In genomic region chr13:53150568-53150967, GRCh38 we compare ENCODE assay signal across 25 cellular contexts.
A peak's percentile ranks its signal among the peaks of the same experiment; 100 is the strongest.
DNase-seq lines count a peak whose midpoint lies in the region; ATAC-seq and TF ChIP-seq lines count a peak whose summit lies in the region.
"Had no signal": no experiment of that assay in that cellular context is flagged by ENCODE, and none has a peak within 500 bp of the region (broad histone marks: within the 10 kb centered on the region; RNA-seq: fewer than 3 reads in every experiment).

No MANE protein-coding gene starts in this region.

- H3K4me2 ChIP-seq in KMS-11 (no peak overlapping the region), PC-3 (ENCODE audit: low read length) (no peak overlapping the region)
- H3K4me2 ChIP-seq: BLaER1 treated with 17β-estradiol and CSF1 and Interleukin-3, amounts not matched to agents 10 nM and 100 nM had no signal

- H3K36me3 ChIP-seq in KMS-11 (ENCODE audit: insufficient read depth) (no peaks in the 10 kb centered on the region), esophagus muscularis mucosa (no peaks in the 10 kb centered on the region), PC-3 (ENCODE audit: low read depth, low read length) (no peaks in the 10 kb centered on the region)
- H3K36me3 ChIP-seq: BLaER1 treated with 17β-estradiol and CSF1 and Interleukin-3, amounts not matched to agents 10 nM and 100 nM; MG63; ovary; upper lobe of left lung had no signal

- CTCF ChIA-PET in PC-3 (lab: Charles Lee) = no interaction called here

- no peaks in the 10 kb centered on the region for H3K79me2 ChIP-seq in KMS-11 (ENCODE audit: insufficient read depth, low read depth)
- H3K79me2 ChIP-seq in PC-3 (ENCODE audit: low read length) = no peaks in the 10 kb centered on the region

- no peaks in the 10 kb centered on the region for H3K9me3 ChIP-seq in esophagus muscularis mucosa
- H3K9me3 ChIP-seq in PC-3 (ENCODE audit: low read length) = no peaks in the 10 kb centered on the region
- H3K9me3 ChIP-seq: BLaER1 treated with 17β-estradiol and CSF1 and Interleukin-3, amounts not matched to agents 10 nM and 100 nM; Caco-2; MG63; ovary; upper lobe of left lung had no signal

- TF ChIP-seq EP300 in esophagus muscularis mucosa (IDR thresholded peaks at IDR 0.05) = no peak

- no peaks in the 10 kb centered on the region for H3K9me2 ChIP-seq in PC-3 (replicated peaks; ENCODE audit: low read length)

- 85% methylated on average over 5 of the region's 5 CpGs for WGBS in esophagus muscularis mucosa

- H2AFZ ChIP-seq in KMS-11 (ENCODE audit: low read depth) = no peak overlapping the region
- no peak overlapping the region for H2AFZ ChIP-seq in PC-3 (ENCODE audit: low read length)

- H3K4me1 ChIP-seq in KMS-11 (ENCODE audit: low read depth, poor library complexity, severe bottlenecking) (peaks cover 19% of the 10 kb centered on the region), esophagus muscularis mucosa (no peaks in the 10 kb centered on the region), PC-3 (ENCODE audit: insufficient read depth, low read length) (no peaks in the 10 kb centered on the region)
- H3K4me1 ChIP-seq: Caco-2, upper lobe of left lung had no signal

- no TSS peak for BruUV-seq in PC-3 (replicated peaks; lab: Mats Ljungman, UMichigan)

- H3K4me3 ChIP-seq in GM12865 (ENCODE audit: low read depth, low read length) (no peak overlapping the region), KMS-11 (IDR thresholded peaks at IDR 0.05; ENCODE audit: insufficient read depth, low read depth, low read length) (no peak overlapping the region), esophagus muscularis mucosa (no peak overlapping the region), PC-3 (ENCODE audit: low read length) (no peak overlapping the region)
- H3K4me3 ChIP-seq: BLaER1 treated with 17β-estradiol and CSF1 and Interleukin-3, amounts not matched to agents 10 nM and 100 nM; dorsolateral prefrontal cortex; lung; MG63; ovary; upper lobe of left lung had no signal

- H4K20me1 ChIP-seq in KMS-11 (ENCODE audit: insufficient read depth) = no peaks in the 10 kb centered on the region
- no peaks in the 10 kb centered on the region for H4K20me1 ChIP-seq in PC-3 (ENCODE audit: low read length)
- H4K20me1 ChIP-seq: BLaER1 treated with 17β-estradiol and CSF1 and Interleukin-3, amounts not matched to agents 10 nM and 100 nM had no signal

- H3K9ac ChIP-seq in KMS-11 (no peak overlapping the region), PC-3 (ENCODE audit: low read length) (no peak overlapping the region)
- H3K9ac ChIP-seq: BLaER1 treated with 17β-estradiol and CSF1 and Interleukin-3, amounts not matched to agents 10 nM and 100 nM had no signal

- intact Hi-C loops in esophagus muscularis mucosa (cut with DNase I) (no loop called here), PC-3 (cut with micrococcal nuclease) (no loop called here)

- DNase-seq in GM12865 (ENCODE audit: low read depth) = peak; percentile 2
- DNase-seq in astrocyte of the hippocampus (ENCODE audit: low read depth, low spot score) = peak; percentile 10
- no peak for DNase-seq in omental fat pad (ENCODE audit: low spot score)
- DNase-seq in esophagus muscularis mucosa (ENCODE audit: extremely low spot score) = no peak
- no peak for DNase-seq in PC-3
- DNase-seq: activated CD4-positive, alpha-beta T cell treated with anti-CD3 and anti-CD28 coated beads, Interleukin-2, amount 10 ng/mL, durations not matched to agents 24 days and 14 days; activated effector memory CD4-positive, alpha-beta T cell treated with anti-CD3 and anti-CD28 coated beads, Interleukin-2, amount 50 U/mL, for 16 hours; activated naive CD8-positive, alpha-beta T cell treated with anti-CD3 and anti-CD28 coated beads, Interleukin-2, amount 10 ng/mL, durations not matched to agents 7 days and 5 days; activated T-cell treated with anti-CD3 and anti-CD28 coated beads, Interleukin-2, amount 50 U/mL, for 1 hour; Caco-2; dorsolateral prefrontal cortex; GOT3; MG63; NCI-H1417 treated with DMSO at 0.1 percent for 48 hours; NCI-H2107; NCI-H446; ovary; retina; SHP77; upper lobe of left lung had no signal

- H3K27ac ChIP-seq in KMS-11 (0 out of 2 replicates have a peak overlapping the region, but pooled peaks have one; percentile 71), esophagus muscularis mucosa (replicated peaks in 1 of 4) (no peak overlapping the region), PC-3 (ENCODE audit: low read length) (no peak overlapping the region)
- H3K27ac ChIP-seq: BLaER1 treated with 17β-estradiol and CSF1 and Interleukin-3, amounts not matched to agents 10 nM and 100 nM; dorsolateral prefrontal cortex; ovary; upper lobe of left lung had no signal

- no peaks in the 10 kb centered on the region for H3F3A ChIP-seq in PC-3 (ENCODE audit: low read length, unreplicated experiment)

- H3K27me3 ChIP-seq in KMS-11 (ENCODE audit: insufficient read depth, low read depth) (no peaks in the 10 kb centered on the region), esophagus muscularis mucosa (peaks cover 0 to 9% (median 0%) of the 10 kb centered on the region in 4 donors), PC-3 (ENCODE audit: low read length) (no peaks in the 10 kb centered on the region)
- H3K27me3 ChIP-seq: BLaER1 treated with 17β-estradiol and CSF1 and Interleukin-3, amounts not matched to agents 10 nM and 100 nM; MG63; ovary; upper lobe of left lung had no signal

- POLR2A ChIA-PET in PC-3 (lab: Charles Lee; ENCODE audit: unreplicated experiment) = no interaction called here

- peak; percentile 82 for ATAC-seq in omental fat pad (ENCODE audit: low FRiP score)
- ATAC-seq in HG02610 (IDR thresholded peaks at IDR 0.05; ENCODE audit: unreplicated experiment) = no peak
- no peak for ATAC-seq in GM18858 (IDR thresholded peaks at IDR 0.05; ENCODE audit: unreplicated experiment)
- ATAC-seq in PC-3 = no peak

- TF ChIP-seq CTCF in GM12865 (IDR thresholded peaks at IDR 0.05; ENCODE audit: insufficient read depth, low read depth, low read length, missing control alignments) (no peak), KMS-11 (conservative IDR thresholded peaks at IDR 0.05; ENCODE audit: low read depth, low read length) (no peak), omental fat pad (IDR thresholded peaks at IDR 0.05) (no peak), esophagus muscularis mucosa (IDR thresholded peaks at IDR 0.05) (no peak), PC-3 (conservative IDR thresholded peaks at IDR 0.05; ENCODE audit: low read depth, low read length) (no peak)

- no peak for TF ChIP-seq POLR2A in esophagus muscularis mucosa (IDR thresholded peaks at IDR 0.05; ENCODE audit: low read depth)

Comparison
In these comparisons a context has a peak if more than half of its experiments do, and no peak if none do; other contexts are left out.
1. DNase-seq: peak in GM12865 (single experiment) and astrocyte of the hippocampus (single experiment); none in omental fat pad (single experiment), esophagus muscularis mucosa (single experiment) and PC-3 (single experiment).